Comparison of ENCODE assay signal across 16 cellular contexts in genomic region chr5:95623706-95624105, GRCh38. TPM values are rescaled to one million over a fixed set of nuclear protein-coding genes. Genes with fewer than 3 reads are reported as not detected.
DNase-seq lines count a peak whose midpoint lies in the region; ATAC-seq and TF ChIP-seq lines count a peak whose summit lies in the region.
"Had no signal": no experiment of that assay in that cellular context is flagged by ENCODE, and none has a peak within 500 bp of the region (broad histone marks: within the 10 kb centered on the region; RNA-seq: fewer than 3 reads in every experiment).

No MANE protein-coding gene starts in this region.

- H3K4me2 ChIP-seq in Loucy (ENCODE audit: low read depth, low read length, poor library complexity, severe bottlenecking), result peak overlapping the region; percentile 91

- no peak overlapping the region for H3K4me3 Mint-ChIP-seq in activated CD4-positive, alpha-beta T cell treated with anti-CD3 and anti-CD28 coated beads, Interleukin-2, amount 10 ng/mL, durations not matched to agents 7 days and 5 days
- peak overlapping the region; percentile 18 for H3K4me3 Mint-ChIP-seq in activated T-helper 17 cell treated with anti-CD3 and anti-CD28 coated beads, Interleukin-2, amount 50 U/mL, for 72 hours
- no peak overlapping the region for H3K4me3 Mint-ChIP-seq in activated naive CD8-positive, alpha-beta T cell treated with anti-CD3 and anti-CD28 coated beads for 36 hours
- H3K4me3 Mint-ChIP-seq: B cell; CD4-positive, CD25-positive, alpha-beta regulatory T cell; HFFc6 had no signal

- peaks cover 6% of the 10 kb centered on the region for H3K36me3 Mint-ChIP-seq in activated CD4-positive, alpha-beta T cell treated with anti-CD3 and anti-CD28 coated beads, Interleukin-2, amount 10 ng/mL, durations not matched to agents 7 days and 5 days (ENCODE audit: low read depth)
- H3K36me3 Mint-ChIP-seq in activated T-helper 17 cell treated with anti-CD3 and anti-CD28 coated beads, Interleukin-2, amount 50 U/mL, for 72 hours (ENCODE audit: low read depth), result no peaks in the 10 kb centered on the region
- peaks cover 3% of the 10 kb centered on the region for H3K36me3 Mint-ChIP-seq in activated naive CD8-positive, alpha-beta T cell treated with anti-CD3 and anti-CD28 coated beads for 36 hours

- no peak overlapping the region for H3K4me3 ChIP-seq in Loucy (ENCODE audit: low read length, poor library complexity, severe bottlenecking)
- H3K4me3 ChIP-seq: BLaER1, HAP-1 had no signal

- no peak for DNase-seq in activated CD4-positive, alpha-beta T cell treated with anti-CD3 and anti-CD28 coated beads, Interleukin-2, amount 10 ng/mL, durations not matched to agents 7 days and 5 days
- no peak for DNase-seq in activated CD4-positive, alpha-beta T cell treated with anti-CD3 and anti-CD28 coated beads for 1 hour
- DNase-seq in DMS79 treated with DMSO at 0.1 percent for 48 hours (lab: John Stamatoyannopoulos, UW), result no peak
- DNase-seq in activated naive CD8-positive, alpha-beta T cell treated with anti-CD3 and anti-CD28 coated beads for 36 hours, result no peak
- DNase-seq: Calu3; CD4-positive, CD25-positive, alpha-beta regulatory T cell; COR-L47; DMS53; DND-41; GOT3; HFFc6 had no signal

- no peaks in the 10 kb centered on the region for H3K9me3 ChIP-seq in Loucy (ENCODE audit: insufficient read depth, low read depth, low read length)
- H3K9me3 ChIP-seq: BLaER1, HAP-1 had no signal

- H2AFZ ChIP-seq in Loucy (ENCODE audit: low read length), result no peak overlapping the region

- no peaks in the 10 kb centered on the region for H3K27me3 ChIP-seq in Loucy (ENCODE audit: insufficient read depth, low read length, poor library complexity, severe bottlenecking)

- H3K79me2 ChIP-seq in Loucy (ENCODE audit: insufficient read depth, low read length), result peaks cover 16% of the 10 kb centered on the region

- no peak for ATAC-seq in activated T-helper 17 cell treated with anti-CD3 and anti-CD28 coated beads, Interleukin-2, amount 50 U/mL, for 72 hours (replicated peaks)

- H3K9me2 ChIP-seq in Loucy (replicated peaks; ENCODE audit: low read depth, low read length), result no peaks in the 10 kb centered on the region

- no peaks in the 10 kb centered on the region for H4K20me1 ChIP-seq in Loucy (ENCODE audit: insufficient read depth, low read length, poor library complexity, severe bottlenecking)
- H4K20me1 ChIP-seq: BLaER1 had no signal

- H3K4me1 Mint-ChIP-seq in activated CD4-positive, alpha-beta T cell treated with anti-CD3 and anti-CD28 coated beads, Interleukin-2, amount 10 ng/mL, durations not matched to agents 7 days and 5 days, result peaks cover 37% of the 10 kb centered on the region
- H3K4me1 Mint-ChIP-seq in activated T-helper 17 cell treated with anti-CD3 and anti-CD28 coated beads, Interleukin-2, amount 50 U/mL, for 72 hours, result peaks cover 29% of the 10 kb centered on the region
- H3K4me1 Mint-ChIP-seq in activated naive CD8-positive, alpha-beta T cell treated with anti-CD3 and anti-CD28 coated beads for 36 hours, result peaks cover 25% of the 10 kb centered on the region

- no peaks in the 10 kb centered on the region for H3K36me3 ChIP-seq in Loucy (ENCODE audit: insufficient read depth, low read length)
- H3K36me3 ChIP-seq: BLaER1, HAP-1 had no signal

- H3K9ac ChIP-seq in Loucy (ENCODE audit: low read depth, low read length, poor library complexity, severe bottlenecking), result peak overlapping the region; percentile 55
- H3K9ac ChIP-seq: BLaER1 had no signal

- H3K4me1 ChIP-seq in Loucy (ENCODE audit: insufficient read depth, low read length, poor library complexity, severe bottlenecking), result peaks cover 49% of the 10 kb centered on the region
- H3K4me1 ChIP-seq: HAP-1 had no signal

- H3K27me3 Mint-ChIP-seq in activated CD4-positive, alpha-beta T cell treated with anti-CD3 and anti-CD28 coated beads, Interleukin-2, amount 10 ng/mL, durations not matched to agents 7 days and 5 days, result peaks cover 10% of the 10 kb centered on the region
- no peaks in the 10 kb centered on the region for H3K27me3 Mint-ChIP-seq in activated T-helper 17 cell treated with anti-CD3 and anti-CD28 coated beads, Interleukin-2, amount 50 U/mL, for 72 hours
- H3K27me3 Mint-ChIP-seq in activated naive CD8-positive, alpha-beta T cell treated with anti-CD3 and anti-CD28 coated beads for 36 hours, result no peaks in the 10 kb centered on the region
- H3K27me3 Mint-ChIP-seq: B cell had no signal

- no peak for TF ChIP-seq CTCF in Loucy (conservative IDR thresholded peaks at IDR 0.05; ENCODE audit: low read length)

- peaks cover 2% of the 10 kb centered on the region for H3K9me3 Mint-ChIP-seq in activated CD4-positive, alpha-beta T cell treated with anti-CD3 and anti-CD28 coated beads, Interleukin-2, amount 10 ng/mL, durations not matched to agents 7 days and 5 days
- peaks cover 8% of the 10 kb centered on the region for H3K9me3 Mint-ChIP-seq in activated T-helper 17 cell treated with anti-CD3 and anti-CD28 coated beads, Interleukin-2, amount 50 U/mL, for 72 hours
- no peaks in the 10 kb centered on the region for H3K9me3 Mint-ChIP-seq in activated naive CD8-positive, alpha-beta T cell treated with anti-CD3 and anti-CD28 coated beads for 36 hours
- H3K9me3 Mint-ChIP-seq: HFFc6 had no signal

- CTCF ChIA-PET in activated CD4-positive, alpha-beta T cell treated with anti-CD3 and anti-CD28 coated beads, Interleukin-2, amount 10 ng/mL, durations not matched to agents 7 days and 5 days (lab: Charles Lee), result interaction anchor here (0.7 to 3.7 kb wide), 5 partner anchors 8 to 211 kb away, joined by 4 to 18 read pairs (median 5); no protein-coding TSS in a partner anchor

- peak overlapping the region; percentile 58 for H3K27ac Mint-ChIP-seq in activated CD4-positive, alpha-beta T cell treated with anti-CD3 and anti-CD28 coated beads, Interleukin-2, amount 10 ng/mL, durations not matched to agents 7 days and 5 days
- peak overlapping the region; percentile 49 for H3K27ac Mint-ChIP-seq in activated T-helper 17 cell treated with anti-CD3 and anti-CD28 coated beads, Interleukin-2, amount 50 U/mL, for 72 hours
- no peak overlapping the region for H3K27ac Mint-ChIP-seq in activated naive CD8-positive, alpha-beta T cell treated with anti-CD3 and anti-CD28 coated beads for 36 hours
- H3K27ac Mint-ChIP-seq: B cell; CD4-positive, CD25-positive, alpha-beta regulatory T cell; HFFc6 had no signal

- POLR2A ChIA-PET in activated CD4-positive, alpha-beta T cell treated with anti-CD3 and anti-CD28 coated beads, Interleukin-2, amount 10 ng/mL, durations not matched to agents 7 days and 5 days (lab: Charles Lee), result no interaction called here

- peaks cover 16% of the 10 kb centered on the region for H3F3A ChIP-seq in Loucy (ENCODE audit: low read depth)

RNA-seq across cellular contexts. Expression of gene GPR150, which starts 3.8 kb away (rescaled TPM):
- total RNA-seq in activated CD4-positive, alpha-beta T cell treated with anti-CD3 and anti-CD28 coated beads, Interleukin-2, amount 10 ng/mL, durations not matched to agents 7 days and 5 days, result 1 to 10 TPM in 1 of 2 experiments, under 1 TPM in 1; 0.87 to 1.2 TPM
- total RNA-seq in activated T-helper 17 cell treated with anti-CD3 and anti-CD28 coated beads, Interleukin-2, amount 50 U/mL, for 72 hours, result under 1 TPM; 0.35 to 0.61 TPM
- under 1 TPM; 0.34 to 0.52 TPM for total RNA-seq in activated naive CD8-positive, alpha-beta T cell treated with anti-CD3 and anti-CD28 coated beads for 36 hours

RNA-seq across cellular contexts. Expression of gene RFESD, which starts 22.9 kb away (rescaled TPM):
- 1 to 10 TPM; 5.9 to 6.2 TPM for total RNA-seq in activated CD4-positive, alpha-beta T cell treated with anti-CD3 and anti-CD28 coated beads, Interleukin-2, amount 10 ng/mL, durations not matched to agents 7 days and 5 days
- total RNA-seq in activated T-helper 17 cell treated with anti-CD3 and anti-CD28 coated beads, Interleukin-2, amount 50 U/mL, for 72 hours, result 1 to 10 TPM; 4.2 to 9.3 TPM
- total RNA-seq in activated naive CD8-positive, alpha-beta T cell treated with anti-CD3 and anti-CD28 coated beads for 36 hours, result 1 to 10 TPM; 6.1 to 6.2 TPM

RNA-seq across cellular contexts. Expression of gene SPATA9, which starts 59.1 kb away (rescaled TPM):
- total RNA-seq in activated CD4-positive, alpha-beta T cell treated with anti-CD3 and anti-CD28 coated beads, Interleukin-2, amount 10 ng/mL, durations not matched to agents 7 days and 5 days, result not detected
- not detected for total RNA-seq in activated T-helper 17 cell treated with anti-CD3 and anti-CD28 coated beads, Interleukin-2, amount 50 U/mL, for 72 hours
- total RNA-seq in activated naive CD8-positive, alpha-beta T cell treated with anti-CD3 and anti-CD28 coated beads for 36 hours, result not detected
- total RNA-seq: B cell; Calu3; CD4-positive, CD25-positive, alpha-beta regulatory T cell had no signal
